8 cellular contexts compared by ENCODE assay signal in the genomic region with DNA sequence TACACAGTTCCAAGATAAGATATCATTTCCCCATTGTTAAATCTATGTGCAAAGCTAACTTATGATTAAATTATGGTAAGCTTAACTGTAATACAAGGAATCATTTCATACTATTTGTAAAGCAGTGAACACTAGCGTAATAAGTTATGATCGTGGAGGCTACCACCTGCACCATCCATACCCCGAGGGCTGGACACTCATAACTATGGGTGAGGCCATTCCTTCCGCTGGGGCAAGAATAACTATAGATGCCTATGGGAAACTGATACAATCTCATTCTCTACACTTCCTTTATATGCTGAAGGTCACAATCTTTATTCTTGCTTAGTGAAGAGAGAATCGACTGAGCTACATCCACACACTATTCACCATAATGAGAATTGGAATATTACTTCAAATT.
"Had no signal": no experiment of that assay in that cellular context is flagged by ENCODE, and none has a peak within 500 bp of the region (broad histone marks: within the 10 kb centered on the region; RNA-seq: fewer than 3 reads in every experiment).

No MANE protein-coding gene starts in this region.

- DNase-seq: GDM1, GF-D8 had no signal

- H3K4me3 ChIP-seq: GM12878 had no signal

- FAIRE-seq: G401.6, GM12878, GM12891, GM12892, GM18507, GM19239 had no signal

- ATAC-seq: GM12878 had no signal
